16 cellular contexts compared by ENCODE assay signal in genomic region chrX:98380106-98380505, GRCh38.
"Had no signal": no experiment of that assay in that cellular context is flagged by ENCODE, and none has a peak within 500 bp of the region (broad histone marks: within the 10 kb centered on the region; RNA-seq: fewer than 3 reads in every experiment).

No MANE protein-coding gene starts in this region.

- H3K4me1 ChIP-seq: gastroesophageal sphincter, suprapubic skin, upper lobe of right lung had no signal

- H3K27ac ChIP-seq: gastroesophageal sphincter, suprapubic skin, upper lobe of right lung had no signal

- H3K4me3 Mint-ChIP-seq: activated CD4-positive, alpha-beta memory T cell treated with anti-CD3 and anti-CD28 coated beads for 36 hours; natural killer cell had no signal

- H3K27me3 ChIP-seq: gastroesophageal sphincter, suprapubic skin, upper lobe of right lung had no signal

- ATAC-seq: gastroesophageal sphincter; mucosa of descending colon; natural killer cell; stimulated activated naive CD8-positive, alpha-beta T cell treated with anti-CD3 and anti-CD28 coated beads, Interleukin-15, Interleukin-2, amounts not matched to agents 100 U/mL and 50 U/mL, for 24 hours; upper lobe of right lung had no signal

- H3K36me3 Mint-ChIP-seq: activated CD4-positive, alpha-beta memory T cell treated with anti-CD3 and anti-CD28 coated beads for 36 hours; natural killer cell had no signal

- H3K27ac Mint-ChIP-seq: activated CD4-positive, alpha-beta memory T cell treated with anti-CD3 and anti-CD28 coated beads for 36 hours; natural killer cell had no signal

- H3K9me3 ChIP-seq: gastroesophageal sphincter, mucosa of descending colon, suprapubic skin, upper lobe of right lung had no signal

- H3K4me1 Mint-ChIP-seq: natural killer cell had no signal

- DNase-seq: activated CD4-positive, alpha-beta memory T cell treated with anti-CD3 and anti-CD28 coated beads for 36 hours; activated CD8-positive, alpha-beta memory T cell treated with anti-CD3 and anti-CD28 coated beads, Interleukin-2, amount 50 U/mL, for 48 hours; activated naive CD4-positive, alpha-beta T cell; effector CD4-positive, alpha-beta T cell; mucosa of descending colon; natural killer cell; stimulated activated CD4-positive, alpha-beta T cell treated with anti-CD3 and anti-CD28 coated beads, Interleukin-4, amount 100 ng/mL, for 1 hour; stimulated activated CD8-positive, alpha-beta memory T cell treated with anti-CD3 and anti-CD28 coated beads, Interleukin-4, amount 100 ng/mL, for 48 hours; stimulated activated naive CD8-positive, alpha-beta T cell treated with anti-CD3 and anti-CD28 coated beads, Interleukin-15, Interleukin-2, amounts not matched to agents 100 U/mL and 50 U/mL, for 24 hours; SW 1271; T-helper 9 cell; upper lobe of right lung had no signal

- H3K36me3 ChIP-seq: gastroesophageal sphincter, suprapubic skin, upper lobe of right lung had no signal

- FAIRE-seq: astrocyte, colon had no signal

- H3K27me3 Mint-ChIP-seq: activated CD4-positive, alpha-beta memory T cell treated with anti-CD3 and anti-CD28 coated beads for 36 hours had no signal

- H3K4me3 ChIP-seq: gastroesophageal sphincter, mucosa of descending colon, suprapubic skin, upper lobe of right lung had no signal
